20 cellular contexts compared by ENCODE assay signal in the genomic region with DNA sequence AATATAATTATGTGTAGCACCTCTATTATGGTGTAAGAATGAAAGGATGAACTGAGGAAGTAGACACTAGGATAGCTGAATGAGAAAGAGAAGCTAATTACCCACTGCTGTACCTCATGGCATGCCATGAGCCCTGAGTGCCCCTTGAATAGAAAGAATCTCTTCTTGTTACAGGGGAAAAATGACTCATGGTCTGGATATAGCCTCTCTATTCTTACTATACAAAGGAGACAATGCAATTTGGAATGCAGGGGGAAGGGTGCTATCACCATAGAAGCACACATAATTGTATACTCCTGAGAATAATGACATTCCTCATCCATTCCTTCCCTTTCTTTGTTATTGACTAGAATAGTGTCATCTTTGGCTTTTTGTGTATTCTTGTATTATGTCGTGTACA.
DNase-seq lines count a peak whose midpoint lies in the region; ATAC-seq and TF ChIP-seq lines count a peak whose summit lies in the region.
"Had no signal": no experiment of that assay in that cellular context is flagged by ENCODE, and none has a peak within 500 bp of the region (broad histone marks: within the 10 kb centered on the region; RNA-seq: fewer than 3 reads in every experiment).

No MANE protein-coding gene starts in this region.

- DNase-seq in DMS53 treated with DMSO at 0.1 percent for 48 hours (lab: John Stamatoyannopoulos, UW; ENCODE audit: unreplicated experiment) (peak; percentile 11), NCI-H146 treated with DMSO at 0.1 percent for 48 hours (lab: John Stamatoyannopoulos, UW; ENCODE audit: unreplicated experiment) (peak; percentile 67), RWPE1 (ENCODE audit: low spot score) (no peak), T-cell (no peak), testis (no peak)
- DNase-seq: activated CD8-positive, alpha-beta memory T cell treated with anti-CD3 and anti-CD28 coated beads, Interleukin-2, amount 10 ng/mL, durations not matched to agents 7 days and 5 days; activated effector memory CD4-positive, alpha-beta T cell treated with anti-CD3 and anti-CD28 coated beads, Interleukin-2, amount 50 U/mL, for 16 hours; GM23248; kidney; MG63; NCI-H2107; stimulated activated CD4-positive, alpha-beta T cell treated with anti-CD3 and anti-CD28 coated beads, Interleukin-4, amount 100 ng/mL, for 24 hours; stimulated activated CD8-positive, alpha-beta memory T cell treated with anti-CD3 and anti-CD28 coated beads, Interleukin-4, amount 100 ng/mL, for 48 hours had no signal

- peaks cover 3 to 7% (median 6%) of the 10 kb centered on the region in 3 donors for H3K9me3 Mint-ChIP-seq in T-cell
- H3K9me3 Mint-ChIP-seq: T-helper 1 cell treated with Interleukin-12 subunit alpha and Interleukin-12 subunit beta and Interleukin-4 antibody, amounts not matched to agents 30 μg/mL and 1 μg/mL, for 36 hours had no signal

- H3K9me3 ChIP-seq in ectodermal cell (ENCODE audit: control insufficient read depth, low read length): no peaks in the 10 kb centered on the region
- no peaks in the 10 kb centered on the region for H3K9me3 ChIP-seq in neural cell (ENCODE audit: low read length)
- no peaks in the 10 kb centered on the region for H3K9me3 ChIP-seq in testis
- H3K9me3 ChIP-seq: MG63, suprapubic skin had no signal

- no peak for TF ChIP-seq EP300 in neural cell (conservative IDR thresholded peaks at IDR 0.05; ENCODE audit: poor library complexity, severe bottlenecking)

- no peaks in the 10 kb centered on the region for H3K79me2 ChIP-seq in neural cell (replicated peaks; ENCODE audit: insufficient read depth, low read length)

- ATAC-seq in GM18511 (IDR thresholded peaks at IDR 0.05; ENCODE audit: unreplicated experiment): no peak
- no peak for ATAC-seq in T-cell (replicated peaks in 1 of 4)
- ATAC-seq: activated CD8-positive, alpha-beta memory T cell treated with anti-CD3 and anti-CD28 coated beads, Interleukin-2, amount 10 ng/mL, durations not matched to agents 7 days and 5 days had no signal

- POLR2A ChIA-PET in RWPE1 (lab: Yijun Ruan, JAX; ENCODE audit: low non-redundant PET): no interaction called here
- POLR2A ChIA-PET in T-cell (lab: Charles Lee): no interaction called here

- intact Hi-C loops in testis (cut with DNase I; ENCODE audit: low total_unique reads): no loop called here

- H3K9ac ChIP-seq in neural cell (ENCODE audit: low read length): no peak overlapping the region
- H3K9ac ChIP-seq: GM23248 had no signal

- CTCF ChIA-PET in RWPE1 (lab: Yijun Ruan, JAX): no interaction called here
- CTCF ChIA-PET in T-cell (lab: Charles Lee): no interaction called here

- no peak overlapping the region for H3K4me3 Mint-ChIP-seq in T-cell
- H3K4me3 Mint-ChIP-seq: activated CD8-positive, alpha-beta memory T cell treated with anti-CD3 and anti-CD28 coated beads, Interleukin-2, amount 10 ng/mL, durations not matched to agents 7 days and 5 days; T-helper 1 cell treated with Interleukin-12 subunit alpha and Interleukin-12 subunit beta and Interleukin-4 antibody, amounts not matched to agents 30 μg/mL and 1 μg/mL, for 36 hours had no signal

- no peak for TF ChIP-seq RAD21 in neural cell (conservative IDR thresholded peaks at IDR 0.05)

- WGBS in ectodermal cell, 2 experiments: no CpG with 5 or more reads among the region's 1 CpG
- 93 to 97% methylated on average over 1 of the region's 1 CpG for WGBS in testis, 2 donors

- TF ChIP-seq POLR2A in testis (IDR thresholded peaks at IDR 0.05): no peak

- H3K4me3 ChIP-seq in ectodermal cell (ENCODE audit: insufficient read depth, low read depth, low read length): no peak overlapping the region
- no peak overlapping the region for H3K4me3 ChIP-seq in neural cell (ENCODE audit: low read length)
- H3K4me3 ChIP-seq in testis: no peak overlapping the region
- H3K4me3 ChIP-seq: GM23248, MG63, skin epidermis, suprapubic skin had no signal

- TF ChIP-seq CTCF in neural cell (IDR thresholded peaks at IDR 0.05; ENCODE audit: poor library complexity, severe bottlenecking) (no peak), RWPE1 (conservative IDR thresholded peaks at IDR 0.05; ENCODE audit: low read depth) (no peak), testis (IDR thresholded peaks at IDR 0.05) (no peak)

- no peaks in the 10 kb centered on the region for H3K9me2 ChIP-seq in neural cell (ENCODE audit: insufficient read depth, low read length)

- H3K4me1 ChIP-seq in ectodermal cell (ENCODE audit: control insufficient read depth, insufficient read depth, low read length) (no peaks in the 10 kb centered on the region), testis (no peaks in the 10 kb centered on the region)
- H3K4me1 ChIP-seq: suprapubic skin had no signal

- peak overlapping the region; percentile 6 for H2AFZ ChIP-seq in neural cell (ENCODE audit: low read depth, low read length)
- H2AFZ ChIP-seq: GM23248 had no signal

- H3K27me3 Mint-ChIP-seq in T-cell: no peaks in the 10 kb centered on the region
- H3K27me3 Mint-ChIP-seq: activated CD8-positive, alpha-beta memory T cell treated with anti-CD3 and anti-CD28 coated beads, Interleukin-2, amount 10 ng/mL, durations not matched to agents 7 days and 5 days had no signal

- H3K4me1 Mint-ChIP-seq in T-cell: no peaks in the 10 kb centered on the region
- H3K4me1 Mint-ChIP-seq: activated CD8-positive, alpha-beta memory T cell treated with anti-CD3 and anti-CD28 coated beads, Interleukin-2, amount 10 ng/mL, durations not matched to agents 7 days and 5 days had no signal

- no peaks in the 10 kb centered on the region for H3K36me3 ChIP-seq in ectodermal cell (ENCODE audit: control insufficient read depth, insufficient read depth, low read length)
- H3K36me3 ChIP-seq in neural cell (ENCODE audit: insufficient read depth, low read length): no peaks in the 10 kb centered on the region
- no peaks in the 10 kb centered on the region for H3K36me3 ChIP-seq in testis (ENCODE audit: low read depth, missing control alignments)
- H3K36me3 ChIP-seq: MG63, suprapubic skin had no signal

- H4K20me1 ChIP-seq in neural cell (ENCODE audit: insufficient read depth): no peaks in the 10 kb centered on the region

- H3K4me2 ChIP-seq in neural cell (ENCODE audit: low read length): no peak overlapping the region

- H3K27ac Mint-ChIP-seq in T-cell: no peak overlapping the region
- H3K27ac Mint-ChIP-seq: activated CD8-positive, alpha-beta memory T cell treated with anti-CD3 and anti-CD28 coated beads, Interleukin-2, amount 10 ng/mL, durations not matched to agents 7 days and 5 days; T-helper 1 cell treated with Interleukin-12 subunit alpha and Interleukin-12 subunit beta and Interleukin-4 antibody, amounts not matched to agents 30 μg/mL and 1 μg/mL, for 36 hours had no signal

- no peaks in the 10 kb centered on the region for H3F3A ChIP-seq in neural cell (ENCODE audit: insufficient read depth, low read length, poor library complexity, severe bottlenecking)

- H3K27ac ChIP-seq in ectodermal cell (ENCODE audit: insufficient read depth, low read depth, low read length, poor library complexity, severe bottlenecking) (peak overlapping the region; percentile 57), neural cell (ENCODE audit: low read length) (no peak overlapping the region), RWPE1 (no peak overlapping the region), testis (no peak overlapping the region)
- H3K27ac ChIP-seq: epithelial cell of prostate, GM23248, skin epidermis, suprapubic skin had no signal

- H3K27me3 ChIP-seq in ectodermal cell (ENCODE audit: control insufficient read depth, insufficient read depth, low read length, poor library complexity, severe bottlenecking) (no peaks in the 10 kb centered on the region), neural cell (ENCODE audit: insufficient read depth, low read depth, low read length) (no peaks in the 10 kb centered on the region), testis (no peaks in the 10 kb centered on the region)
- H3K27me3 ChIP-seq: MG63, suprapubic skin had no signal

- no peaks in the 10 kb centered on the region for H3K36me3 Mint-ChIP-seq in T-cell
- H3K36me3 Mint-ChIP-seq: activated CD8-positive, alpha-beta memory T cell treated with anti-CD3 and anti-CD28 coated beads, Interleukin-2, amount 10 ng/mL, durations not matched to agents 7 days and 5 days had no signal

TF ChIP-seq in neural cell, 6 proteins besides CTCF, POLR2A, EP300 and RAD21:
- TF ChIP-seq MXI1 (conservative IDR thresholded peaks at IDR 0.05; ENCODE audit: poor library complexity, severe bottlenecking) (no peak), TAF1 (IDR thresholded peaks at IDR 0.05; ENCODE audit: low read depth) (no peak), POLR2AphosphoS5 (IDR thresholded peaks at IDR 0.05) (no peak), SMC3 (conservative IDR thresholded peaks at IDR 0.05; ENCODE audit: poor library complexity) (no peak), EZH2 (IDR thresholded peaks at IDR 0.05; ENCODE audit: borderline replicate concordance, insufficient read depth, low read length, poor library complexity, severe bottlenecking) (no peak)
- TF ChIP-seq, protein P1, sequence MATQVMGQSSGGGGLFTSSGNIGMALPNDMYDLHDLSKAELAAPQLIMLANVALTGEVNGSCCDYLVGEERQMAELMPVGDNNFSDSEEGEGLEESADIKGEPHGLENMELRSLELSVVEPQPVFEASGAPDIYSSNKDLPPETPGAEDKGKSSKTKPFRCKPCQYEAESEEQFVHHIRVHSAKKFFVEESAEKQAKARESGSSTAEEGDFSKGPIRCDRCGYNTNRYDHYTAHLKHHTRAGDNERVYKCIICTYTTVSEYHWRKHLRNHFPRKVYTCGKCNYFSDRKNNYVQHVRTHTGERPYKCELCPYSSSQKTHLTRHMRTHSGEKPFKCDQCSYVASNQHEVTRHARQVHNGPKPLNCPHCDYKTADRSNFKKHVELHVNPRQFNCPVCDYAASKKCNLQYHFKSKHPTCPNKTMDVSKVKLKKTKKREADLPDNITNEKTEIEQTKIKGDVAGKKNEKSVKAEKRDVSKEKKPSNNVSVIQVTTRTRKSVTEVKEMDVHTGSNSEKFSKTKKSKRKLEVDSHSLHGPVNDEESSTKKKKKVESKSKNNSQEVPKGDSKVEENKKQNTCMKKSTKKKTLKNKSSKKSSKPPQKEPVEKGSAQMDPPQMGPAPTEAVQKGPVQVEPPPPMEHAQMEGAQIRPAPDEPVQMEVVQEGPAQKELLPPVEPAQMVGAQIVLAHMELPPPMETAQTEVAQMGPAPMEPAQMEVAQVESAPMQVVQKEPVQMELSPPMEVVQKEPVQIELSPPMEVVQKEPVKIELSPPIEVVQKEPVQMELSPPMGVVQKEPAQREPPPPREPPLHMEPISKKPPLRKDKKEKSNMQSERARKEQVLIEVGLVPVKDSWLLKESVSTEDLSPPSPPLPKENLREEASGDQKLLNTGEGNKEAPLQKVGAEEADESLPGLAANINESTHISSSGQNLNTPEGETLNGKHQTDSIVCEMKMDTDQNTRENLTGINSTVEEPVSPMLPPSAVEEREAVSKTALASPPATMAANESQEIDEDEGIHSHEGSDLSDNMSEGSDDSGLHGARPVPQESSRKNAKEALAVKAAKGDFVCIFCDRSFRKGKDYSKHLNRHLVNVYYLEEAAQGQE (IDR thresholded peaks at IDR 0.05; ENCODE audit: borderline replicate concordance): no peak

Comparison
In these comparisons a context has a peak if more than half of its experiments do, and no peak if none do; other contexts are left out.
1. DNase-seq: peak in DMS53 treated with DMSO at 0.1 percent for 48 hours (single experiment) and NCI-H146 treated with DMSO at 0.1 percent for 48 hours (single experiment); none in RWPE1 (single experiment), T-cell (0 of 34) and testis (single experiment).